In genomic region chr14:98173291-98173690, GRCh38 we compare ENCODE assay signal across 1 cellular context.
TF ChIP-seq lines count a peak whose summit lies in the region.

No MANE protein-coding gene starts in this region.

TF ChIP-seq in HepG2, 621 proteins besides CTCF, POLR2A, EP300 and RAD21 (continued from another document):
- TF ChIP-seq ZNF18 (CRISPR knock-in tag; IDR thresholded peaks at IDR 0.05; ENCODE audit: insufficient replicate concordance) (no peak), ZSCAN9 (CRISPR knock-in tag; IDR thresholded peaks at IDR 0.05; ENCODE audit: borderline replicate concordance) (no peak), ZNF564 (CRISPR knock-in tag; IDR thresholded peaks at IDR 0.05) (no peak), NCOA2 (CRISPR knock-in tag; IDR thresholded peaks at IDR 0.05) (no peak), REXO4 (CRISPR knock-in tag; IDR thresholded peaks at IDR 0.05; ENCODE audit: borderline replicate concordance) (no peak), ZFP36 (IDR thresholded peaks at IDR 0.05; ENCODE audit: borderline replicate concordance, low read depth, low read length, partially characterized antibody) (no peak), NBN (conservative IDR thresholded peaks at IDR 0.05) (no peak), CAMTA2 (CRISPR knock-in tag; IDR thresholded peaks at IDR 0.05; ENCODE audit: borderline replicate concordance) (no peak), HDAC6 (IDR thresholded peaks at IDR 0.05; ENCODE audit: low read depth, low read length) (no peak), PRDM10 (CRISPR knock-in tag; IDR thresholded peaks at IDR 0.05; ENCODE audit: low read depth) (no peak)
TF ChIP-seq in HepG2: peak in this region for 0.
